1 cellular context compared by ENCODE assay signal in genomic region chr10:132185601-132186487, GRCh38.
TF ChIP-seq lines count a peak whose summit lies in the region.

No MANE protein-coding gene starts in this region.

TF ChIP-seq in HepG2, 621 proteins besides CTCF, POLR2A, EP300 and RAD21 (continued from another document and continues in another):
- TF ChIP-seq ZNF333 (CRISPR knock-in tag; IDR thresholded peaks at IDR 0.05; ENCODE audit: borderline replicate concordance) (no peak), PTBP1 (IDR thresholded peaks at IDR 0.05; ENCODE audit: low read depth, low read length, poor library complexity, severe bottlenecking) (no peak), HMG20A (CRISPR knock-in tag; IDR thresholded peaks at IDR 0.05; ENCODE audit: borderline replicate concordance) (no peak), ZNF296 (CRISPR knock-in tag; conservative IDR thresholded peaks at IDR 0.05) (no peak), ZBTB49 (CRISPR knock-in tag; IDR thresholded peaks at IDR 0.05; ENCODE audit: borderline replicate concordance) (no peak), SRSF9 (IDR thresholded peaks at IDR 0.05; ENCODE audit: borderline replicate concordance, insufficient read depth, low read depth, low read length, poor library complexity, severe bottlenecking) (no peak), ZNF674 (CRISPR knock-in tag; IDR thresholded peaks at IDR 0.05; ENCODE audit: low read depth) (no peak), ZNF160 (CRISPR knock-in tag; IDR thresholded peaks at IDR 0.05) (no peak), ZNF331 (CRISPR knock-in tag; IDR thresholded peaks at IDR 0.05) (no peak), RBAK (CRISPR knock-in tag; IDR thresholded peaks at IDR 0.05) (no peak), NPAS2 (CRISPR knock-in tag; IDR thresholded peaks at IDR 0.05; ENCODE audit: borderline replicate concordance) (no peak), ZNF572 (CRISPR knock-in tag; IDR thresholded peaks at IDR 0.05) (no peak), FOXK1 (CRISPR knock-in tag; IDR thresholded peaks at IDR 0.05; ENCODE audit: borderline replicate concordance, low read depth) (no peak), AFF4 (CRISPR knock-in tag; IDR thresholded peaks at IDR 0.05) (no peak), FOSL1 (CRISPR knock-in tag; IDR thresholded peaks at IDR 0.05; ENCODE audit: borderline replicate concordance) (no peak), SMAD3 (CRISPR knock-in tag; IDR thresholded peaks at IDR 0.05) (no peak), MAFF (IDR thresholded peaks at IDR 0.05; ENCODE audit: low read depth, low read length) (no peak), ZNF263 (CRISPR knock-in tag; IDR thresholded peaks at IDR 0.05) (no peak), FOSL2 (CRISPR knock-in tag; IDR thresholded peaks at IDR 0.05) (no peak), TBX3 (IDR thresholded peaks at IDR 0.05; ENCODE audit: borderline replicate concordance) (no peak), ZBTB7A (CRISPR knock-in tag; IDR thresholded peaks at IDR 0.05) (no peak), HOMEZ (CRISPR knock-in tag; IDR thresholded peaks at IDR 0.05; ENCODE audit: low read depth) (no peak), POLR2G (IDR thresholded peaks at IDR 0.05; ENCODE audit: low read depth, low read length) (no peak), CBX1 (IDR thresholded peaks at IDR 0.05; ENCODE audit: low read depth) (no peak), YY1 (IDR thresholded peaks at IDR 0.05; ENCODE audit: insufficient read depth, insufficient replicate concordance, low read depth, low read length) (no peak), XRCC5 (optimal IDR thresholded peaks at IDR 0.05; ENCODE audit: low read length) (peak; percentile 23), HIVEP1 (CRISPR knock-in tag; IDR thresholded peaks at IDR 0.05) (no peak), ISX (CRISPR knock-in tag; conservative IDR thresholded peaks at IDR 0.05) (no peak), CEBPG (CRISPR knock-in tag; IDR thresholded peaks at IDR 0.05) (no peak), IRF1 (CRISPR knock-in tag; IDR thresholded peaks at IDR 0.05; ENCODE audit: low read depth) (no peak), ARNT (IDR thresholded peaks at IDR 0.05) (no peak), KLF15 (CRISPR knock-in tag; IDR thresholded peaks at IDR 0.05; ENCODE audit: borderline replicate concordance) (no peak), BRD4 (CRISPR knock-in tag; IDR thresholded peaks at IDR 0.05) (no peak), ZNF432 (CRISPR knock-in tag; IDR thresholded peaks at IDR 0.05; ENCODE audit: borderline replicate concordance) (no peak), MED1 (CRISPR knock-in tag; IDR thresholded peaks at IDR 0.05) (no peak), TCF7L2 (IDR thresholded peaks at IDR 0.05; ENCODE audit: low read depth, low read length) (no peak), DRAP1 (CRISPR knock-in tag; IDR thresholded peaks at IDR 0.05) (no peak), MEF2D (CRISPR knock-in tag; IDR thresholded peaks at IDR 0.05) (no peak)
- TF ChIP-seq, protein P1, sequence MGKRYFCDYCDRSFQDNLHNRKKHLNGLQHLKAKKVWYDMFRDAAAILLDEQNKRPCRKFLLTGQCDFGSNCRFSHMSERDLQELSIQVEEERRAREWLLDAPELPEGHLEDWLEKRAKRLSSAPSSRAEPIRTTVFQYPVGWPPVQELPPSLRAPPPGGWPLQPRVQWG (CRISPR knock-in tag; IDR thresholded peaks at IDR 0.05; ENCODE audit: borderline replicate concordance, low read depth), result no peak
- TF ChIP-seq, protein P2, sequence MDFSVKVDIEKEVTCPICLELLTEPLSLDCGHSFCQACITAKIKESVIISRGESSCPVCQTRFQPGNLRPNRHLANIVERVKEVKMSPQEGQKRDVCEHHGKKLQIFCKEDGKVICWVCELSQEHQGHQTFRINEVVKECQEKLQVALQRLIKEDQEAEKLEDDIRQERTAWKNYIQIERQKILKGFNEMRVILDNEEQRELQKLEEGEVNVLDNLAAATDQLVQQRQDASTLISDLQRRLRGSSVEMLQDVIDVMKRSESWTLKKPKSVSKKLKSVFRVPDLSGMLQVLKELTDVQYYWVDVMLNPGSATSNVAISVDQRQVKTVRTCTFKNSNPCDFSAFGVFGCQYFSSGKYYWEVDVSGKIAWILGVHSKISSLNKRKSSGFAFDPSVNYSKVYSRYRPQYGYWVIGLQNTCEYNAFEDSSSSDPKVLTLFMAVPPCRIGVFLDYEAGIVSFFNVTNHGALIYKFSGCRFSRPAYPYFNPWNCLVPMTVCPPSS (IDR thresholded peaks at IDR 0.05), result no peak
- TF ChIP-seq, protein P3, sequence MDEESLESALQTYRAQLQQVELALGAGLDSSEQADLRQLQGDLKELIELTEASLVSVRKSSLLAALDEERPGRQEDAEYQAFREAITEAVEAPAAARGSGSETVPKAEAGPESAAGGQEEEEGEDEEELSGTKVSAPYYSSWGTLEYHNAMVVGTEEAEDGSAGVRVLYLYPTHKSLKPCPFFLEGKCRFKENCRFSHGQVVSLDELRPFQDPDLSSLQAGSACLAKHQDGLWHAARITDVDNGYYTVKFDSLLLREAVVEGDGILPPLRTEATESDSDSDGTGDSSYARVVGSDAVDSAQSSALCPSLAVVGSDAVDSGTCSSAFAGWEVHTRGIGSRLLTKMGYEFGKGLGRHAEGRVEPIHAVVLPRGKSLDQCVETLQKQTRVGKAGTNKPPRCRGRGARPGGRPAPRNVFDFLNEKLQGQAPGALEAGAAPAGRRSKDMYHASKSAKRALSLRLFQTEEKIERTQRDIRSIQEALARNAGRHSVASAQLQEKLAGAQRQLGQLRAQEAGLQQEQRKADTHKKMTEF (CRISPR knock-in tag; IDR thresholded peaks at IDR 0.05), result peak; percentile 22; the same call in 1 of the 2 replicates
- TF ChIP-seq, protein P4, sequence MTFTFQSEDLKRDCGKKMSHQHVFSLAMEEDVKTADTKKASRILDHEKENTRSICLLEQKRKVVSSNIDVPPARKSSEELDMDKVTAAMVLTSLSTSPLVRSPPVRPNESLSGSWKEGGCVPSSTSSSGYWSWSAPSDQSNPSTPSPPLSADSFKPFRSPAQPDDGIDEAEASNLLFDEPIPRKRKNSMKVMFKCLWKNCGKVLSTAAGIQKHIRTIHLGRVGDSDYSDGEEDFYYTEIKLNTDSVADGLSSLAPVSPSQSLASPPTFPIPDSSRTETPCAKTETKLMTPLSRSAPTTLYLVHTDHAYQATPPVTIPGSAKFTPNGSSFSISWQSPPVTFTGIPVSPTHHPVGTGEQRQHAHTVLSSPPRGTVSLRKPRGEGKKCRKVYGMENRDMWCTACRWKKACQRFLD (CRISPR knock-in tag; IDR thresholded peaks at IDR 0.05; ENCODE audit: borderline replicate concordance), result no peak
- TF ChIP-seq, protein P5, sequence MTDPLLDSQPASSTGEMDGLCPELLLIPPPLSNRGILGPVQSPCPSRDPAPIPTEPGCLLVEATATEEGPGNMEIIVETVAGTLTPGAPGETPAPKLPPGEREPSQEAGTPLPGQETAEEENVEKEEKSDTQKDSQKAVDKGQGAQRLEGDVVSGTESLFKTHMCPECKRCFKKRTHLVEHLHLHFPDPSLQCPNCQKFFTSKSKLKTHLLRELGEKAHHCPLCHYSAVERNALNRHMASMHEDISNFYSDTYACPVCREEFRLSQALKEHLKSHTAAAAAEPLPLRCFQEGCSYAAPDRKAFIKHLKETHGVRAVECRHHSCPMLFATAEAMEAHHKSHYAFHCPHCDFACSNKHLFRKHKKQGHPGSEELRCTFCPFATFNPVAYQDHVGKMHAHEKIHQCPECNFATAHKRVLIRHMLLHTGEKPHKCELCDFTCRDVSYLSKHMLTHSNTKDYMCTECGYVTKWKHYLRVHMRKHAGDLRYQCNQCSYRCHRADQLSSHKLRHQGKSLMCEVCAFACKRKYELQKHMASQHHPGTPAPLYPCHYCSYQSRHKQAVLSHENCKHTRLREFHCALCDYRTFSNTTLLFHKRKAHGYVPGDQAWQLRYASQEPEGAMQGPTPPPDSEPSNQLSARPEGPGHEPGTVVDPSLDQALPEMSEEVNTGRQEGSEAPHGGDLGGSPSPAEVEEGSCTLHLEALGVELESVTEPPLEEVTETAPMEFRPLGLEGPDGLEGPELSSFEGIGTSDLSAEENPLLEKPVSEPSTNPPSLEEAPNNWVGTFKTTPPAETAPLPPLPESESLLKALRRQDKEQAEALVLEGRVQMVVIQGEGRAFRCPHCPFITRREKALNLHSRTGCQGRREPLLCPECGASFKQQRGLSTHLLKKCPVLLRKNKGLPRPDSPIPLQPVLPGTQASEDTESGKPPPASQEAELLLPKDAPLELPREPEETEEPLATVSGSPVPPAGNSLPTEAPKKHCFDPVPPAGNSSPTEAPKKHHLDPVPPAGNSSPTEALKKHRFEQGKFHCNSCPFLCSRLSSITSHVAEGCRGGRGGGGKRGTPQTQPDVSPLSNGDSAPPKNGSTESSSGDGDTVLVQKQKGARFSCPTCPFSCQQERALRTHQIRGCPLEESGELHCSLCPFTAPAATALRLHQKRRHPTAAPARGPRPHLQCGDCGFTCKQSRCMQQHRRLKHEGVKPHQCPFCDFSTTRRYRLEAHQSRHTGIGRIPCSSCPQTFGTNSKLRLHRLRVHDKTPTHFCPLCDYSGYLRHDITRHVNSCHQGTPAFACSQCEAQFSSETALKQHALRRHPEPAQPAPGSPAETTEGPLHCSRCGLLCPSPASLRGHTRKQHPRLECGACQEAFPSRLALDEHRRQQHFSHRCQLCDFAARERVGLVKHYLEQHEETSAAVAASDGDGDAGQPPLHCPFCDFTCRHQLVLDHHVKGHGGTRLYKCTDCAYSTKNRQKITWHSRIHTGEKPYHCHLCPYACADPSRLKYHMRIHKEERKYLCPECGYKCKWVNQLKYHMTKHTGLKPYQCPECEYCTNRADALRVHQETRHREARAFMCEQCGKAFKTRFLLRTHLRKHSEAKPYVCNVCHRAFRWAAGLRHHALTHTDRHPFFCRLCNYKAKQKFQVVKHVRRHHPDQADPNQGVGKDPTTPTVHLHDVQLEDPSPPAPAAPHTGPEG (CRISPR knock-in tag; IDR thresholded peaks at IDR 0.05), result no peak
